1 cellular context compared by ENCODE assay signal in genomic region chr22:49951001-49951677, GRCh38.
A peak's percentile ranks its signal among the peaks of the same experiment; 100 is the strongest.
TF ChIP-seq lines count a peak whose summit lies in the region.

No MANE protein-coding gene starts in this region.

TF ChIP-seq in HepG2, 621 proteins besides CTCF, POLR2A, EP300 and RAD21 (continued from another document and continues in another):
- TF ChIP-seq THRA (CRISPR knock-in tag; IDR thresholded peaks at IDR 0.05; ENCODE audit: borderline replicate concordance): no peak
- TF ChIP-seq GLMP (CRISPR knock-in tag; IDR thresholded peaks at IDR 0.05; ENCODE audit: borderline replicate concordance): no peak
- TF ChIP-seq REXO4 (CRISPR knock-in tag; IDR thresholded peaks at IDR 0.05; ENCODE audit: borderline replicate concordance): peak; percentile 67; the same call in 1 of the 2 replicates
- no peak for TF ChIP-seq GTF3A (CRISPR knock-in tag; conservative IDR thresholded peaks at IDR 0.05)
- TF ChIP-seq MXD1 (CRISPR knock-in tag; IDR thresholded peaks at IDR 0.05): no peak
- no peak for TF ChIP-seq PRDM15 (CRISPR knock-in tag; IDR thresholded peaks at IDR 0.05)
- no peak for TF ChIP-seq NFE2L2 (IDR thresholded peaks at IDR 0.05; ENCODE audit: low read length)
- TF ChIP-seq ZNF333 (CRISPR knock-in tag; IDR thresholded peaks at IDR 0.05; ENCODE audit: borderline replicate concordance): no peak
- no peak for TF ChIP-seq HDAC2 (CRISPR knock-in tag; IDR thresholded peaks at IDR 0.05)
- TF ChIP-seq ZNF570 (CRISPR knock-in tag; IDR thresholded peaks at IDR 0.05; ENCODE audit: borderline replicate concordance): no peak
- TF ChIP-seq ZNF441 (CRISPR knock-in tag; IDR thresholded peaks at IDR 0.05; ENCODE audit: borderline replicate concordance): no peak; the same call in 1 of the 2 replicates
- no peak for TF ChIP-seq ZNF17 (CRISPR knock-in tag; IDR thresholded peaks at IDR 0.05)
- TF ChIP-seq ZNF382 (CRISPR knock-in tag; IDR thresholded peaks at IDR 0.05; ENCODE audit: borderline replicate concordance): no peak
- peak; percentile 63; the same call in 1 of the 2 replicates for TF ChIP-seq ZBTB43 (CRISPR knock-in tag; conservative IDR thresholded peaks at IDR 0.05)
- TF ChIP-seq KDM3A (CRISPR knock-in tag; IDR thresholded peaks at IDR 0.05; ENCODE audit: low read depth): no peak
- 0 out of 2 replicates have a peak, but pooled peaks have one; percentile 61 for TF ChIP-seq CENPT (CRISPR knock-in tag; IDR thresholded peaks at IDR 0.05; ENCODE audit: low read depth)
- TF ChIP-seq ZNF232 (CRISPR knock-in tag; IDR thresholded peaks at IDR 0.05; ENCODE audit: borderline replicate concordance): no peak
- TF ChIP-seq RARA (CRISPR knock-in tag; IDR thresholded peaks at IDR 0.05): peak; percentile 45
- no peak for TF ChIP-seq TOE1 (CRISPR knock-in tag; IDR thresholded peaks at IDR 0.05)
- no peak for TF ChIP-seq ZNF263 (CRISPR knock-in tag; IDR thresholded peaks at IDR 0.05)
- TF ChIP-seq ZNF672 (CRISPR knock-in tag; IDR thresholded peaks at IDR 0.05): no peak
- peak; percentile 69; the same call in 1 of the 2 replicates for TF ChIP-seq HIC2 (CRISPR knock-in tag; IDR thresholded peaks at IDR 0.05; ENCODE audit: low read depth)
- TF ChIP-seq XRCC5 (optimal IDR thresholded peaks at IDR 0.05; ENCODE audit: low read length): no peak
- TF ChIP-seq GMEB2 (CRISPR knock-in tag; IDR thresholded peaks at IDR 0.05; ENCODE audit: low read depth): no peak
- TF ChIP-seq MIER3 (CRISPR knock-in tag; IDR thresholded peaks at IDR 0.05; ENCODE audit: borderline replicate concordance): no peak
- TF ChIP-seq SKI (IDR thresholded peaks at IDR 0.05; ENCODE audit: partially characterized antibody): no peak
- TF ChIP-seq RBAK (CRISPR knock-in tag; IDR thresholded peaks at IDR 0.05): no peak
- TF ChIP-seq DNMT3B (CRISPR knock-in tag; conservative IDR thresholded peaks at IDR 0.05): no peak
- TF ChIP-seq ZNF740 (CRISPR knock-in tag; IDR thresholded peaks at IDR 0.05): no peak
- TF ChIP-seq TRAFD1 (CRISPR knock-in tag; IDR thresholded peaks at IDR 0.05; ENCODE audit: borderline replicate concordance): no peak; the same call in 1 of the 2 replicates
- TF ChIP-seq HNF1A (IDR thresholded peaks at IDR 0.05; ENCODE audit: low read depth): no peak
- TF ChIP-seq HNF1A (CRISPR knock-in tag; IDR thresholded peaks at IDR 0.05; ENCODE audit: borderline replicate concordance): no peak
- TF ChIP-seq HNF4A (CRISPR knock-in tag; IDR thresholded peaks at IDR 0.05): no peak
- no peak for TF ChIP-seq ZNF124 (CRISPR knock-in tag; IDR thresholded peaks at IDR 0.05)
- TF ChIP-seq ATF3 (CRISPR knock-in tag; IDR thresholded peaks at IDR 0.05): no peak
- TF ChIP-seq SNAPC2 (CRISPR knock-in tag; IDR thresholded peaks at IDR 0.05): no peak
- peak; percentile 53 for TF ChIP-seq ZEB1 (IDR thresholded peaks at IDR 0.05; ENCODE audit: insufficient replicate concordance, low read depth)
- no peak for TF ChIP-seq TEAD2 (CRISPR knock-in tag; IDR thresholded peaks at IDR 0.05)
- TF ChIP-seq ATM (IDR thresholded peaks at IDR 0.05; ENCODE audit: borderline replicate concordance): no peak
- TF ChIP-seq ZHX1 (CRISPR knock-in tag; IDR thresholded peaks at IDR 0.05; ENCODE audit: low read depth): no peak
